ENCODE assay signal across 8 cellular contexts in genomic region chr12:71392521-71393145, GRCh38. TPM values are rescaled to one million over a fixed set of nuclear protein-coding genes. Genes with fewer than 3 reads are reported as not detected.
DNase-seq lines count a peak whose midpoint lies in the region; ATAC-seq and TF ChIP-seq lines count a peak whose summit lies in the region.

No MANE protein-coding gene starts in this region.

- DNase-seq in CD14-positive monocyte (ENCODE audit: low spot score) (no peak), NCI-H146 (lab: John Stamatoyannopoulos, UW) (peak; percentile 48), SW 1271 (lab: John Stamatoyannopoulos, UW) (peak; percentile 24 to 74), fibroblast of villous mesenchyme (ENCODE audit: low read depth) (peak; percentile 64), progenitor cell of endocrine pancreas (ENCODE audit: low spot score, unreplicated experiment) (no peak)
- no peak for DNase-seq in stimulated activated CD4-positive, alpha-beta T cell treated with anti-CD3 and anti-CD28 coated beads, Interleukin-12 subunit alpha, Interleukin-12 subunit beta, amount 100 ng/mL, for 4 hours

- H3K4me3 Mint-ChIP-seq in CD14-positive monocyte (no peak overlapping the region), progenitor cell of endocrine pancreas (ENCODE audit: low read depth) (no peak overlapping the region)

- H3K9me3 Mint-ChIP-seq in CD14-positive monocyte (peaks cover 0 to 6% (median 1%) of the 10 kb centered on the region in 7 donors), progenitor cell of endocrine pancreas (ENCODE audit: low read depth) (peaks cover 6% of the 10 kb centered on the region)

- ATAC-seq in GM18868 (IDR thresholded peaks at IDR 0.05; ENCODE audit: unreplicated experiment) (peak; percentile 98), HG02973 (IDR thresholded peaks at IDR 0.05; ENCODE audit: unreplicated experiment) (peak; percentile 98)

- intact Hi-C loops in CD14-positive monocyte (cut with micrococcal nuclease), result no loop called here

- no peaks in the 10 kb centered on the region for H3K4me1 Mint-ChIP-seq in CD14-positive monocyte
- H3K4me1 Mint-ChIP-seq in progenitor cell of endocrine pancreas (ENCODE audit: low read depth), result peaks cover 1% of the 10 kb centered on the region

- no peak overlapping the region for H3K4me3 ChIP-seq in fibroblast of villous mesenchyme (ENCODE audit: low read depth, low read length)

- H3K27ac Mint-ChIP-seq in CD14-positive monocyte (no peak overlapping the region), progenitor cell of endocrine pancreas (no peak overlapping the region)

- H3K27me3 Mint-ChIP-seq in CD14-positive monocyte (ENCODE audit: low read depth in 3 of 3), result no peaks in the 10 kb centered on the region
- no peaks in the 10 kb centered on the region for H3K27me3 Mint-ChIP-seq in progenitor cell of endocrine pancreas

- TF ChIP-seq CTCF in CD14-positive monocyte (IDR thresholded peaks at IDR 0.05) (peak; percentile 78), fibroblast of villous mesenchyme (IDR thresholded peaks at IDR 0.05; ENCODE audit: insufficient read depth, low read depth, low read length) (peak; percentile 87), progenitor cell of endocrine pancreas (IDR thresholded peaks at IDR 0.05; ENCODE audit: unreplicated experiment) (peak; percentile 79)

- no peaks in the 10 kb centered on the region for H3K36me3 Mint-ChIP-seq in CD14-positive monocyte
- no peaks in the 10 kb centered on the region for H3K36me3 Mint-ChIP-seq in progenitor cell of endocrine pancreas (ENCODE audit: insufficient read depth)

RNA-seq across cellular contexts. Expression of gene LGR5, which starts 47.0 kb away (rescaled TPM):
- polyA plus RNA-seq in CD14-positive monocyte, result not detected
- total RNA-seq in fibroblast of villous mesenchyme, result not detected in 2 replicates
- total RNA-seq in progenitor cell of endocrine pancreas, result 0.67 and 1.2 TPM in 2 replicates

Comparison
In these comparisons a context has a peak if more than half of its experiments do, and no peak if none do; other contexts are left out.
1. DNase-seq: peak in NCI-H146 (single experiment), SW 1271 (2 of 2) and fibroblast of villous mesenchyme (single experiment); none in CD14-positive monocyte (single experiment), progenitor cell of endocrine pancreas (single experiment) and stimulated activated CD4-positive, alpha-beta T cell treated with anti-CD3 and anti-CD28 coated beads, Interleukin-12 subunit alpha, Interleukin-12 subunit beta, amount 100 ng/mL, for 4 hours (single experiment).
2. Peak in every context shown above with its lines, with median percentiles within 50 percentile points of each other: CTCF ChIP-seq.